20 cellular contexts compared by ENCODE assay signal in genomic region chr20:51469046-51469445, GRCh38.
DNase-seq lines count a peak whose midpoint lies in the region; ATAC-seq and TF ChIP-seq lines count a peak whose summit lies in the region.
"Had no signal": no experiment of that assay in that cellular context is flagged by ENCODE, and none has a peak within 500 bp of the region (broad histone marks: within the 10 kb centered on the region; RNA-seq: fewer than 3 reads in every experiment).

No MANE protein-coding gene starts in this region.

- H3K27me3 ChIP-seq in CD4-positive, CD25-positive, alpha-beta regulatory T cell (ENCODE audit: control insufficient read depth, insufficient read depth, low read length), result no peaks in the 10 kb centered on the region
- no peaks in the 10 kb centered on the region for H3K27me3 ChIP-seq in RWPE2 (ENCODE audit: insufficient read depth, poor library complexity, severe bottlenecking)
- H3K27me3 ChIP-seq: testis had no signal

- intact Hi-C loops in Right ventricle myocardium inferior (cut with DNase I), result no loop called here

- H3K4me1 Mint-ChIP-seq in T-helper 2 cell treated with Interferon-gamma antibody and Interleukin-4, amounts not matched to agents 5 μg/mL and 100 μg/mL, for 36 hours (ENCODE audit: low read depth), result peaks cover 45% of the 10 kb centered on the region
- peaks cover 17 to 27% (median 25%) of the 10 kb centered on the region in 4 donors for H3K4me1 Mint-ChIP-seq in CD4-positive, CD25-positive, alpha-beta regulatory T cell
- peaks cover 44 to 72% of the 10 kb centered on the region in 2 donors for H3K4me1 Mint-ChIP-seq in immature natural killer cell

- no peak for ATAC-seq in CD4-positive, CD25-positive, alpha-beta regulatory T cell (ENCODE audit: low read depth in 2 of 2)
- ATAC-seq in RWPE2 (ENCODE audit: low read depth), result no peak
- ATAC-seq in GM19455 (IDR thresholded peaks at IDR 0.05; ENCODE audit: unreplicated experiment), result no peak
- no peak for ATAC-seq in Right ventricle myocardium inferior
- ATAC-seq: foreskin keratinocyte, HCT116 had no signal

- no peaks in the 10 kb centered on the region for H3K27me3 Mint-ChIP-seq in T-helper 2 cell treated with Interferon-gamma antibody and Interleukin-4, amounts not matched to agents 5 μg/mL and 100 μg/mL, for 36 hours (ENCODE audit: low read depth)
- no peaks in the 10 kb centered on the region for H3K27me3 Mint-ChIP-seq in CD4-positive, CD25-positive, alpha-beta regulatory T cell
- H3K27me3 Mint-ChIP-seq in immature natural killer cell (ENCODE audit: low read depth in 3 of 3), result peaks cover 0 to 6% (median 0%) of the 10 kb centered on the region in 3 donors
- H3K27me3 Mint-ChIP-seq: B cell had no signal

- TF ChIP-seq CTCF in RWPE2 (IDR thresholded peaks at IDR 0.05; ENCODE audit: poor library complexity, severe bottlenecking), result no peak

- H3K36me3 ChIP-seq in CD4-positive, CD25-positive, alpha-beta regulatory T cell (ENCODE audit: control insufficient read depth, insufficient read depth, low read length), result peaks cover 79% of the 10 kb centered on the region
- no peaks in the 10 kb centered on the region for H3K36me3 ChIP-seq in RWPE2 (ENCODE audit: low read depth)

- no peaks in the 10 kb centered on the region for H3K9me3 ChIP-seq in CD4-positive, CD25-positive, alpha-beta regulatory T cell (ENCODE audit: control insufficient read depth in 2 of 2, low read length in 2 of 2)
- no peaks in the 10 kb centered on the region for H3K9me3 ChIP-seq in RWPE2 (ENCODE audit: severe bottlenecking)
- H3K9me3 ChIP-seq: testis had no signal

- peaks cover 4% of the 10 kb centered on the region for H3K4me1 ChIP-seq in CD4-positive, CD25-positive, alpha-beta regulatory T cell (ENCODE audit: control insufficient read depth, insufficient read depth, low read length, poor library complexity, severe bottlenecking)
- H3K4me1 ChIP-seq in RWPE2 (ENCODE audit: insufficient read depth, poor library complexity, severe bottlenecking), result no peaks in the 10 kb centered on the region
- H3K4me1 ChIP-seq: foreskin keratinocyte had no signal

- no peak overlapping the region for H3K4me3 ChIP-seq in CD4-positive, CD25-positive, alpha-beta regulatory T cell (ENCODE audit: low read depth, low read length)
- no peak overlapping the region for H3K4me3 ChIP-seq in RWPE2 (ENCODE audit: severe bottlenecking)
- H3K4me3 ChIP-seq: lung, testis had no signal

- no peak overlapping the region for H3K27ac ChIP-seq in CD4-positive, CD25-positive, alpha-beta regulatory T cell (ENCODE audit: insufficient read depth, low read length, poor library complexity, severe bottlenecking)
- H3K27ac ChIP-seq in RWPE2 (ENCODE audit: poor library complexity, severe bottlenecking), result no peak overlapping the region
- H3K27ac ChIP-seq: foreskin keratinocyte, RWPE1, testis had no signal

- DNase-seq in T-helper 2 cell treated with Interferon-gamma antibody and Interleukin-4, amounts not matched to agents 5 μg/mL and 100 μg/mL, for 36 hours (ENCODE audit: low spot score), result no peak
- DNase-seq in T-helper 2 cell (no peak), RWPE2 (ENCODE audit: low spot score) (peak; percentile 54), immature natural killer cell (no peak), NCI-H82 treated with DMSO at 0.1 percent for 48 hours (lab: John Stamatoyannopoulos, UW; ENCODE audit: unreplicated experiment) (no peak), Right ventricle myocardium inferior (ENCODE audit: missing footprints) (no peak)
- no peak for DNase-seq in CD4-positive, CD25-positive, alpha-beta regulatory T cell
- DNase-seq: activated CD4-positive, alpha-beta T cell treated with anti-CD3 and anti-CD28 coated beads for 48 hours; activated T-cell treated with anti-CD3 and anti-CD28 coated beads, Interleukin-2, amount 50 U/mL, for 48 hours; aorta; erythroblast; foreskin keratinocyte; NCI-H1048; stimulated activated CD4-positive, alpha-beta T cell treated with anti-CD3 and anti-CD28 coated beads, Interleukin-12 subunit alpha, Interleukin-12 subunit beta, amount 100 ng/mL, for 4 hours; testis had no signal

- peaks cover 70% of the 10 kb centered on the region for H3K36me3 Mint-ChIP-seq in T-helper 2 cell treated with Interferon-gamma antibody and Interleukin-4, amounts not matched to agents 5 μg/mL and 100 μg/mL, for 36 hours (ENCODE audit: low read depth)
- peaks cover 41% of the 10 kb centered on the region for H3K36me3 Mint-ChIP-seq in CD4-positive, CD25-positive, alpha-beta regulatory T cell
- peaks cover 37 to 52% (median 39%) of the 10 kb centered on the region in 3 donors for H3K36me3 Mint-ChIP-seq in immature natural killer cell

- H3K27ac Mint-ChIP-seq in T-helper 2 cell treated with Interferon-gamma antibody and Interleukin-4, amounts not matched to agents 5 μg/mL and 100 μg/mL, for 36 hours, result peak overlapping the region; percentile 24
- H3K27ac Mint-ChIP-seq in CD4-positive, CD25-positive, alpha-beta regulatory T cell, result peak overlapping the region in 2 of 3 donors; percentile 4 to 73
- peak overlapping the region; percentile 39 to 84 (median 69) for H3K27ac Mint-ChIP-seq in immature natural killer cell

- H3K9me3 Mint-ChIP-seq in T-helper 2 cell treated with Interferon-gamma antibody and Interleukin-4, amounts not matched to agents 5 μg/mL and 100 μg/mL, for 36 hours, result no peaks in the 10 kb centered on the region
- no peaks in the 10 kb centered on the region for H3K9me3 Mint-ChIP-seq in CD4-positive, CD25-positive, alpha-beta regulatory T cell
- H3K9me3 Mint-ChIP-seq in immature natural killer cell, result no peaks in the 10 kb centered on the region

- no peak overlapping the region for H3K4me3 Mint-ChIP-seq in T-helper 2 cell treated with Interferon-gamma antibody and Interleukin-4, amounts not matched to agents 5 μg/mL and 100 μg/mL, for 36 hours
- no peak overlapping the region for H3K4me3 Mint-ChIP-seq in CD4-positive, CD25-positive, alpha-beta regulatory T cell
- H3K4me3 Mint-ChIP-seq in immature natural killer cell, result no peak overlapping the region
- H3K4me3 Mint-ChIP-seq: B cell had no signal
